ENCODE assay signal across 1 cellular context in the genomic region with DNA sequence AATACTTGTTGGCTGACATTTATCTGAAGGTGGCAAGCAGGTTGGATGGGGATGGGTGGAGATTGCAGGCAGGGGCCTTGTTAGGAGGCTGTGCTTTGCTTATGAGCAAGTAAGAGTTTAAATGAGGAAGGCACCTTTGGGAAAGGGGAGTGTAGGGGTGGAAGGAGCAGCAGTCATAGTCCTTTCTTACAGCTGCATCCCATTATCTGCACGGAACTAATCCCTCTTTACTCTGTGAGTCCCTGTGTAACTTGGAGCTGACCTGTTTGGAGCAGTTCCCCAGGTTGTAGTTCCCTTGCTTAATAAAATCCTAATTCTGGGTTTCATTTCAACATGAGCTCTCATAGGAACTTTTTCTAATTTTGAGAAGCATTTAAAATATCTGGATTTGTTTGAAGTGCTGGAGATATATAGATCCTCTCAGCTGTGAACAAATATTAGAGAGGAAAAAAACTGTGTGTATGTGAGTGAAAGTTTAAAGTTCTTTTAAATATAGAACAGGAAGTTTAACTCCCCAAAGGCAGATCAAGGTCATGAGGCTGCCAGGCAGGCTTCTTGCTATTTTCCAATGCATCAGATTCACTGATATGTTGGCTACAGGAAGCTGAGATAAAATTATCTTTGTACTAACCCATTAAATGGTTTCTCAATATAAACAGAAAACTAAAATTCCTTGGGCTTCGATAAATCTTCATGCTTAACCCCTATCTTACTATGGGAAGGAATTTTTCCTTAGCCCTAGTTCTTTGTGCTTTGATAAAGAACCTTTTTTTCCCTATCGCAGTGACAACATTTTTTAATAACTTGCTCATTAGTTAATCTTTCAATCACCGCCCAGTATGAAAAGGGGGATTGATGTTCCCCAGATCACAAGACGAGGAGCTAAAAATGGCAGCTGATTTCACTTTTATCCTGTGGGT.
TF ChIP-seq lines count a peak whose summit lies in the region.

No MANE protein-coding gene starts in this region.

TF ChIP-seq in HepG2, 621 proteins besides CTCF, POLR2A, EP300 and RAD21 (continued from another document):
- TF ChIP-seq, protein P1, sequence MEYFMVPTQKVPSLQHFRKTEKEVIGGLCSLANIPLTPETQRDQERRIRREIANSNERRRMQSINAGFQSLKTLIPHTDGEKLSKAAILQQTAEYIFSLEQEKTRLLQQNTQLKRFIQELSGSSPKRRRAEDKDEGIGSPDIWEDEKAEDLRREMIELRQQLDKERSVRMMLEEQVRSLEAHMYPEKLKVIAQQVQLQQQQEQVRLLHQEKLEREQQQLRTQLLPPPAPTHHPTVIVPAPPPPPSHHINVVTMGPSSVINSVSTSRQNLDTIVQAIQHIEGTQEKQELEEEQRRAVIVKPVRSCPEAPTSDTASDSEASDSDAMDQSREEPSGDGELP (IDR thresholded peaks at IDR 0.05; ENCODE audit: borderline replicate concordance, low read depth), result peak; percentile 85
- TF ChIP-seq BCL6 (CRISPR knock-in tag; IDR thresholded peaks at IDR 0.05) (peak; percentile 64; the same call in 1 of the 2 replicates), FOXC1 (CRISPR knock-in tag; IDR thresholded peaks at IDR 0.05; ENCODE audit: borderline replicate concordance) (no peak), ZNF33B (CRISPR knock-in tag; IDR thresholded peaks at IDR 0.05) (no peak), HNRNPH1 (optimal IDR thresholded peaks at IDR 0.05; ENCODE audit: low read depth, low read length) (no peak), ZFX (CRISPR knock-in tag; IDR thresholded peaks at IDR 0.05; ENCODE audit: low read depth) (0 out of 2 replicates have a peak, but pooled peaks have one; percentile 32), ZNF780A (CRISPR knock-in tag; IDR thresholded peaks at IDR 0.05) (no peak)
- TF ChIP-seq, protein P2, sequence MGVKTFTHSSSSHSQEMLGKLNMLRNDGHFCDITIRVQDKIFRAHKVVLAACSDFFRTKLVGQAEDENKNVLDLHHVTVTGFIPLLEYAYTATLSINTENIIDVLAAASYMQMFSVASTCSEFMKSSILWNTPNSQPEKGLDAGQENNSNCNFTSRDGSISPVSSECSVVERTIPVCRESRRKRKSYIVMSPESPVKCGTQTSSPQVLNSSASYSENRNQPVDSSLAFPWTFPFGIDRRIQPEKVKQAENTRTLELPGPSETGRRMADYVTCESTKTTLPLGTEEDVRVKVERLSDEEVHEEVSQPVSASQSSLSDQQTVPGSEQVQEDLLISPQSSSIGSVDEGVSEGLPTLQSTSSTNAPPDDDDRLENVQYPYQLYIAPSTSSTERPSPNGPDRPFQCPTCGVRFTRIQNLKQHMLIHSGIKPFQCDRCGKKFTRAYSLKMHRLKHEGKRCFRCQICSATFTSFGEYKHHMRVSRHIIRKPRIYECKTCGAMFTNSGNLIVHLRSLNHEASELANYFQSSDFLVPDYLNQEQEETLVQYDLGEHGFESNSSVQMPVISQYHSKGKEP (CRISPR knock-in tag; IDR thresholded peaks at IDR 0.05), result no peak
- TF ChIP-seq, protein P3, sequence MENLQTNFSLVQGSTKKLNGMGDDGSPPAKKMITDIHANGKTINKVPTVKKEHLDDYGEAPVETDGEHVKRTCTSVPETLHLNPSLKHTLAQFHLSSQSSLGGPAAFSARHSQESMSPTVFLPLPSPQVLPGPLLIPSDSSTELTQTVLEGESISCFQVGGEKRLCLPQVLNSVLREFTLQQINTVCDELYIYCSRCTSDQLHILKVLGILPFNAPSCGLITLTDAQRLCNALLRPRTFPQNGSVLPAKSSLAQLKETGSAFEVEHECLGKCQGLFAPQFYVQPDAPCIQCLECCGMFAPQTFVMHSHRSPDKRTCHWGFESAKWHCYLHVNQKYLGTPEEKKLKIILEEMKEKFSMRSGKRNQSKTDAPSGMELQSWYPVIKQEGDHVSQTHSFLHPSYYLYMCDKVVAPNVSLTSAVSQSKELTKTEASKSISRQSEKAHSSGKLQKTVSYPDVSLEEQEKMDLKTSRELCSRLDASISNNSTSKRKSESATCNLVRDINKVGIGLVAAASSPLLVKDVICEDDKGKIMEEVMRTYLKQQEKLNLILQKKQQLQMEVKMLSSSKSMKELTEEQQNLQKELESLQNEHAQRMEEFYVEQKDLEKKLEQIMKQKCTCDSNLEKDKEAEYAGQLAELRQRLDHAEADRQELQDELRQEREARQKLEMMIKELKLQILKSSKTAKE (CRISPR knock-in tag; IDR thresholded peaks at IDR 0.05; ENCODE audit: borderline replicate concordance), result no peak
- TF ChIP-seq, protein P4, sequence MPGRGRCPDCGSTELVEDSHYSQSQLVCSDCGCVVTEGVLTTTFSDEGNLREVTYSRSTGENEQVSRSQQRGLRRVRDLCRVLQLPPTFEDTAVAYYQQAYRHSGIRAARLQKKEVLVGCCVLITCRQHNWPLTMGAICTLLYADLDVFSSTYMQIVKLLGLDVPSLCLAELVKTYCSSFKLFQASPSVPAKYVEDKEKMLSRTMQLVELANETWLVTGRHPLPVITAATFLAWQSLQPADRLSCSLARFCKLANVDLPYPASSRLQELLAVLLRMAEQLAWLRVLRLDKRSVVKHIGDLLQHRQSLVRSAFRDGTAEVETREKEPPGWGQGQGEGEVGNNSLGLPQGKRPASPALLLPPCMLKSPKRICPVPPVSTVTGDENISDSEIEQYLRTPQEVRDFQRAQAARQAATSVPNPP (CRISPR knock-in tag; IDR thresholded peaks at IDR 0.05), result no peak
